ENCODE assay signal across 18 cellular contexts in the genomic region with DNA sequence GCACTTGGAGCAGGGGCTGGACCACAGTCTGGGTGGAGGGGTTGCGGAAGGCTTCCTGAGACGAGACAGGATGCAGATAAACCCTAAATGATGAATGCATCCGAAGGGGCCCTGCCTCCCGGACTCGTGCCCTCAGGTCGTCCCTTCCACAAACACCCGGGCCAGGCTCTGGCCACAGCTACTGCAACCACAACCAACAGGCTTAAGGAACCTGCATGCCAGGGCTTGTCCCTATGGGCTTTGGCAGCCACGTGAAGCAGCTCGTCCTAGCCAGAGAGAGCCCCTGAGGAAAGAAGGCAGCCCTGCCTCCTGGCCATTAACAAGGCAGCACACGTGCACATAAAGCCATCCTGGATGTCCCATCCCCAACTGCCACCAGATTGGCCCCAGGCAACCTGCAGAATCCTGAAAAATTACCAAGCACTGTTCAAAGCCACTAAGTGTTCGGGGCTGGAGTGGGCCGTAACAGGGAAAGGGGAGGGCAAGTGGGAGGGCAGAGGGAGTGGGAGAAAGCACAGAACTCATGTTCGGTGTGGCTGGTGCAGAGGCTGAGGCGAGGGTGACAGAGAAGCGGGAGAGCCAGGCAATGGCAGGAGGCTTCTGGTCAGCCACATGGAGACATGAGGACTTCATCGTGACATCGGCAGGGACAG.
A peak's percentile ranks its signal among the peaks of the same experiment; 100 is the strongest.
DNase-seq lines count a peak whose midpoint lies in the region; ATAC-seq, FAIRE-seq and TF ChIP-seq lines count a peak whose summit lies in the region.
"Had no signal": no experiment of that assay in that cellular context is flagged by ENCODE, and none has a peak within 500 bp of the region (broad histone marks: within the 10 kb centered on the region; RNA-seq: fewer than 3 reads in every experiment).

No MANE protein-coding gene starts in this region.

- H3K27me3 Mint-ChIP-seq in activated naive CD8-positive, alpha-beta T cell treated with anti-CD3 and anti-CD28 coated beads for 36 hours = no peaks in the 10 kb centered on the region
- H3K27me3 Mint-ChIP-seq: stimulated activated naive CD8-positive, alpha-beta T cell treated with anti-CD3 and anti-CD28 coated beads, Interleukin-15, Interleukin-2, amounts not matched to agents 100 ng/mL and 50 ng/mL, for 24 hours had no signal

- ATAC-seq in RWPE2 (ENCODE audit: low read depth) = peak; percentile 85
- ATAC-seq in GM21737 (IDR thresholded peaks at IDR 0.05; ENCODE audit: unreplicated experiment) = no peak
- ATAC-seq: Panc1 had no signal

- no peaks in the 10 kb centered on the region for H4K20me1 ChIP-seq in BLaER1
- no peaks in the 10 kb centered on the region for H4K20me1 ChIP-seq in keratinocyte (ENCODE audit: control insufficient read depth, extremely low read depth, insufficient read depth, low read length)

- H3K4me1 Mint-ChIP-seq in activated naive CD8-positive, alpha-beta T cell treated with anti-CD3 and anti-CD28 coated beads for 36 hours = peaks cover 2% of the 10 kb centered on the region

- TF ChIP-seq EP300 in transverse colon (IDR thresholded peaks at IDR 0.05; ENCODE audit: low read depth) = no peak

- dilution Hi-C loops in keratinocyte (cut with MboI; ENCODE audit: extremely low pct_ligation_motif_present, low sequenced_read_pairs) = no loop called here

- H3K27me3 ChIP-seq in BLaER1 (no peaks in the 10 kb centered on the region), RWPE2 (ENCODE audit: insufficient read depth, poor library complexity, severe bottlenecking) (no peaks in the 10 kb centered on the region), keratinocyte (ENCODE audit: control insufficient read depth, extremely low read depth, insufficient read depth, low read length) (no peaks in the 10 kb centered on the region), transverse colon (no peaks in the 10 kb centered on the region)
- H3K27me3 ChIP-seq: ovary had no signal

- peaks cover 5% of the 10 kb centered on the region for H3K9me1 ChIP-seq in keratinocyte (ENCODE audit: control insufficient read depth, extremely low read depth, insufficient read depth, low read length)

- no peaks in the 10 kb centered on the region for H3K9me3 Mint-ChIP-seq in activated naive CD8-positive, alpha-beta T cell treated with anti-CD3 and anti-CD28 coated beads for 36 hours
- H3K9me3 Mint-ChIP-seq: stimulated activated naive CD8-positive, alpha-beta T cell treated with anti-CD3 and anti-CD28 coated beads, Interleukin-15, Interleukin-2, amounts not matched to agents 100 ng/mL and 50 ng/mL, for 24 hours; T-helper 1 cell treated with Interleukin-12 subunit alpha and Interleukin-12 subunit beta and Interleukin-4 antibody, amounts not matched to agents 30 μg/mL and 1 μg/mL, for 36 hours had no signal

- H3K27ac ChIP-seq in BLaER1 (peak overlapping the region; percentile 86), RWPE2 (ENCODE audit: poor library complexity, severe bottlenecking) (peak overlapping the region; percentile 30), keratinocyte (ENCODE audit: control insufficient read depth, insufficient read depth, low read length) (no peak overlapping the region), transverse colon (no peak overlapping the region)
- H3K27ac ChIP-seq: epithelial cell of prostate, ovary had no signal

- H3K4me3 Mint-ChIP-seq in activated naive CD8-positive, alpha-beta T cell treated with anti-CD3 and anti-CD28 coated beads for 36 hours = no peak overlapping the region
- H3K4me3 Mint-ChIP-seq: stimulated activated naive CD8-positive, alpha-beta T cell treated with anti-CD3 and anti-CD28 coated beads, Interleukin-15, Interleukin-2, amounts not matched to agents 100 ng/mL and 50 ng/mL, for 24 hours; T-helper 1 cell treated with Interleukin-12 subunit alpha and Interleukin-12 subunit beta and Interleukin-4 antibody, amounts not matched to agents 30 μg/mL and 1 μg/mL, for 36 hours had no signal

- H2AFZ ChIP-seq in keratinocyte (ENCODE audit: control insufficient read depth, low read length) = no peak overlapping the region

- peaks cover 98% of the 10 kb centered on the region for H3K4me1 ChIP-seq in BLaER1
- H3K4me1 ChIP-seq in RWPE2 (ENCODE audit: insufficient read depth, poor library complexity, severe bottlenecking) = peaks cover 22% of the 10 kb centered on the region
- peaks cover 14% of the 10 kb centered on the region for H3K4me1 ChIP-seq in keratinocyte (ENCODE audit: control insufficient read depth, extremely low read depth, insufficient read depth, low read length)
- peaks cover 6 to 18% (median 14%) of the 10 kb centered on the region in 4 donors for H3K4me1 ChIP-seq in transverse colon

- TF ChIP-seq CTCF in RWPE2 (IDR thresholded peaks at IDR 0.05; ENCODE audit: poor library complexity, severe bottlenecking) (no peak), keratinocyte (optimal IDR thresholded peaks at IDR 0.05 in 1 of 3, IDR thresholded peaks at IDR 0.05 in 1 of 3, conservative IDR thresholded peaks at IDR 0.05 in 1 of 3; ENCODE audit: extremely low read depth in 1 of 3, insufficient read depth in 2 of 3, low read length in 3 of 3) (no peak), transverse colon (IDR thresholded peaks at IDR 0.05) (no peak)

- intact Hi-C loops in transverse colon (cut with DNase I; ENCODE audit: low total_unique reads) = no loop called here

- H3K9me3 ChIP-seq in BLaER1 = peaks cover 11% of the 10 kb centered on the region; the same call in 1 of the 2 replicates
- no peaks in the 10 kb centered on the region for H3K9me3 ChIP-seq in RWPE2 (ENCODE audit: severe bottlenecking)
- no peaks in the 10 kb centered on the region for H3K9me3 ChIP-seq in keratinocyte (ENCODE audit: control insufficient read depth, low read depth, low read length)
- H3K9me3 ChIP-seq in transverse colon = no peaks in the 10 kb centered on the region
- H3K9me3 ChIP-seq: ovary had no signal

- in situ Hi-C loops in transverse colon (cut with MboI; ENCODE audit: low pct_ligation_motif_present in 1 of 4, low pct_unique_long_range_greater_than_20kb in 1 of 4, low sequenced_read_pairs in 3 of 4) = no loop called here

- 90% methylated on average over 17 of the region's 17 CpGs; no CpG with 5 or more reads in 1 of the 2 donors for WGBS in transverse colon (ENCODE audit: low coverage in 1 of 2), 2 donors

- peak; percentile 82 for DNase-seq in DMS79 treated with DMSO at 0.1 percent for 48 hours (lab: John Stamatoyannopoulos, UW)
- DNase-seq in RWPE2 (ENCODE audit: low spot score) = no peak
- peak; percentile 55 for DNase-seq in keratinocyte (ENCODE audit: low read depth, low spot score)
- DNase-seq in SIG-M5 (lab: John Stamatoyannopoulos, UW) = no peak
- no peak for DNase-seq in activated naive CD8-positive, alpha-beta T cell treated with anti-CD3 and anti-CD28 coated beads for 36 hours
- DNase-seq in transverse colon = no peak
- DNase-seq: activated CD4-positive, alpha-beta T cell treated with anti-CD3 and anti-CD28 coated beads for 1 hour; activated T-cell treated with anti-CD3 and anti-CD28 coated beads for 4 hours; GOT3; mesendoderm; NCI-H345; ovary had no signal

- TF ChIP-seq POLR2A in transverse colon (IDR thresholded peaks at IDR 0.05) = no peak

- H3K4me2 ChIP-seq in BLaER1 = peak overlapping the region; percentile 76
- peak overlapping the region; percentile 48 for H3K4me2 ChIP-seq in keratinocyte (ENCODE audit: control insufficient read depth, extremely low read depth, insufficient read depth, low read depth, low read length)

- peaks cover 10% of the 10 kb centered on the region for H3K36me3 Mint-ChIP-seq in activated naive CD8-positive, alpha-beta T cell treated with anti-CD3 and anti-CD28 coated beads for 36 hours

- no peaks in the 10 kb centered on the region for H3K79me2 ChIP-seq in keratinocyte (ENCODE audit: control insufficient read depth, insufficient read depth, low read length)

- peak; percentile 89 for FAIRE-seq in keratinocyte (lab: Jason Lieb, UNC)

- H3K36me3 ChIP-seq in BLaER1 = peaks cover 16% of the 10 kb centered on the region
- peaks cover 7% of the 10 kb centered on the region for H3K36me3 ChIP-seq in RWPE2 (ENCODE audit: low read depth)
- peaks cover 9 to 13% of the 10 kb centered on the region in 2 experiments for H3K36me3 ChIP-seq in keratinocyte (ENCODE audit: control insufficient read depth in 2 of 2, extremely low read depth in 1 of 2, insufficient read depth in 2 of 2, low read length in 2 of 2)
- H3K36me3 ChIP-seq in transverse colon = no peaks in the 10 kb centered on the region
- H3K36me3 ChIP-seq: ovary had no signal

- H3K4me3 ChIP-seq in BLaER1 (no peak overlapping the region), RWPE2 (ENCODE audit: severe bottlenecking) (no peak overlapping the region), keratinocyte (ENCODE audit: control insufficient read depth in 2 of 3, extremely low read depth in 1 of 3, insufficient read depth in 2 of 3, low read depth in 1 of 3, low read length in 3 of 3) (peak overlapping the region in 1 of 3 experiments; percentile 17), transverse colon (no peak overlapping the region)
- H3K4me3 ChIP-seq: ovary had no signal

- peak overlapping the region; percentile 51 for H3K9ac ChIP-seq in BLaER1
- H3K9ac ChIP-seq in keratinocyte (ENCODE audit: control insufficient read depth, extremely low read depth, insufficient read depth, low read length) = no peak overlapping the region

- no peak overlapping the region for H3K27ac Mint-ChIP-seq in activated naive CD8-positive, alpha-beta T cell treated with anti-CD3 and anti-CD28 coated beads for 36 hours
- H3K27ac Mint-ChIP-seq: stimulated activated naive CD8-positive, alpha-beta T cell treated with anti-CD3 and anti-CD28 coated beads, Interleukin-15, Interleukin-2, amounts not matched to agents 100 ng/mL and 50 ng/mL, for 24 hours; T-helper 1 cell treated with Interleukin-12 subunit alpha and Interleukin-12 subunit beta and Interleukin-4 antibody, amounts not matched to agents 30 μg/mL and 1 μg/mL, for 36 hours had no signal

Comparison
In these comparisons a context has a peak if more than half of its experiments do, and no peak if none do; other contexts are left out.
1. H3K27ac ChIP-seq: peak in BLaER1 (single experiment) and RWPE2 (single experiment); none in keratinocyte (single experiment) and transverse colon (0 of 4).
2. DNase-seq: peak in DMS79 treated with DMSO at 0.1 percent for 48 hours (single experiment) and keratinocyte (single experiment); none in RWPE2 (single experiment), SIG-M5 (single experiment), activated naive CD8-positive, alpha-beta T cell treated with anti-CD3 and anti-CD28 coated beads for 36 hours (single experiment) and transverse colon (single experiment).